In genomic region chr6:8027965-8028651, GRCh38 we compare ENCODE assay signal across 18 cellular contexts. TPM values are rescaled to one million over a fixed set of nuclear protein-coding genes. Genes with fewer than 3 reads are reported as not detected.
DNase-seq lines count a peak whose midpoint lies in the region; ATAC-seq and TF ChIP-seq lines count a peak whose summit lies in the region.
"Had no signal": no experiment of that assay in that cellular context is flagged by ENCODE, and none has a peak within 500 bp of the region (broad histone marks: within the 10 kb centered on the region; RNA-seq: fewer than 3 reads in every experiment).

No MANE protein-coding gene starts in this region.

- peak; percentile 2 for DNase-seq in HCEC 1CT
- no peak for DNase-seq in left ventricle myocardium inferior
- DNase-seq in gastrocnemius medialis, result no peak
- DNase-seq in COR-L47 (lab: John Stamatoyannopoulos, UW), result no peak
- DNase-seq: activated CD4-positive, alpha-beta T cell treated with anti-CD3 and anti-CD28 coated beads, Interleukin-2, amount 50 U/mL, for 4 hours; CD4-positive, alpha-beta T cell; glutamatergic neuron; naive thymus-derived CD4-positive, alpha-beta T cell; NCI-H187 treated with DMSO at 0.1 percent for 48 hours; right lobe of liver; stimulated activated naive CD8-positive, alpha-beta T cell treated with anti-CD3 and anti-CD28 coated beads, Interleukin-15, Interleukin-2, amounts not matched to agents 100 U/mL and 50 U/mL, for 24 hours; T-helper 9 cell had no signal

- intact Hi-C loops in left ventricle myocardium inferior (cut with micrococcal nuclease) (no loop called here), gastrocnemius medialis (cut with DNase I; ENCODE audit: low total_unique reads) (no loop called here)

- no peaks in the 10 kb centered on the region for H3K27me3 ChIP-seq in left ventricle myocardium inferior (ENCODE audit: low read depth)
- H3K27me3 ChIP-seq in gastrocnemius medialis, result no peaks in the 10 kb centered on the region
- H3K27me3 ChIP-seq: ascending aorta, right lobe of liver had no signal

- TF ChIP-seq CTCF in brain (conservative IDR thresholded peaks at IDR 0.05) (no peak), left ventricle myocardium inferior (IDR thresholded peaks at IDR 0.05; ENCODE audit: borderline replicate concordance) (no peak), gastrocnemius medialis (IDR thresholded peaks at IDR 0.05 in 4 of 5, conservative IDR thresholded peaks at IDR 0.05 in 1 of 5) (no peak)

- peaks cover 24% of the 10 kb centered on the region for H3K4me1 Mint-ChIP-seq in brain

- H3K9me3 ChIP-seq in left ventricle myocardium inferior (replicated peaks) (peaks cover 10% of the 10 kb centered on the region), gastrocnemius medialis (no peaks in the 10 kb centered on the region)
- H3K9me3 ChIP-seq: right lobe of liver had no signal

- no peak for TF ChIP-seq POLR2A in gastrocnemius medialis (IDR thresholded peaks at IDR 0.05)

- H3K36me3 ChIP-seq in left ventricle myocardium inferior (no peaks in the 10 kb centered on the region), gastrocnemius medialis (no peaks in the 10 kb centered on the region)
- H3K36me3 ChIP-seq: ascending aorta, right lobe of liver had no signal

- H3K4me3 ChIP-seq in left ventricle myocardium inferior (no peak overlapping the region), gastrocnemius medialis (no peak overlapping the region)
- H3K4me3 ChIP-seq: ascending aorta, right lobe of liver had no signal

- no peak overlapping the region for H3K4me3 Mint-ChIP-seq in brain
- H3K4me3 Mint-ChIP-seq: CD4-positive, alpha-beta T cell; naive thymus-derived CD4-positive, alpha-beta T cell had no signal

- H3K4me1 ChIP-seq in left ventricle myocardium inferior (peaks cover 30% of the 10 kb centered on the region), gastrocnemius medialis (peaks cover 12 to 18% of the 10 kb centered on the region in 2 donors)
- H3K4me1 ChIP-seq: ascending aorta, right lobe of liver had no signal

- peaks cover 24 to 28% (median 28%) of the 10 kb centered on the region in 5 experiments for H3K9me3 Mint-ChIP-seq in brain
- H3K9me3 Mint-ChIP-seq: CD4-positive, alpha-beta T cell had no signal

- H3K27ac ChIP-seq in left ventricle myocardium inferior (replicated peaks), result peak overlapping the region; percentile 68
- peak overlapping the region; percentile 19 to 60 (median 44) for H3K27ac ChIP-seq in gastrocnemius medialis
- H3K27ac ChIP-seq: ascending aorta, right lobe of liver had no signal

- ATAC-seq in gastrocnemius medialis, result peak in 1 of 2 donors; percentile 30
- ATAC-seq in HG02884 (IDR thresholded peaks at IDR 0.05; ENCODE audit: unreplicated experiment), result no peak
- ATAC-seq in HG02840 (IDR thresholded peaks at IDR 0.05; ENCODE audit: low FRiP score, unreplicated experiment), result no peak
- ATAC-seq in HG03342 (IDR thresholded peaks at IDR 0.05; ENCODE audit: unreplicated experiment), result no peak
- ATAC-seq: naive thymus-derived CD4-positive, alpha-beta T cell; stimulated activated naive CD8-positive, alpha-beta T cell treated with anti-CD3 and anti-CD28 coated beads, Interleukin-15, Interleukin-2, amounts not matched to agents 100 U/mL and 50 U/mL, for 24 hours had no signal

- H3K36me3 Mint-ChIP-seq in brain, result peaks cover 43% of the 10 kb centered on the region

- H3K27me3 Mint-ChIP-seq in brain, result no peaks in the 10 kb centered on the region
- H3K27me3 Mint-ChIP-seq: CD4-positive, alpha-beta T cell; naive thymus-derived CD4-positive, alpha-beta T cell had no signal

- in situ Hi-C loops in gastrocnemius medialis (cut with MboI; ENCODE audit: low sequenced_read_pairs in 4 of 4), result no loop called here

- peak overlapping the region in 3 of 5 experiments; percentile 31 to 49 (median 44) for H3K27ac Mint-ChIP-seq in brain
- H3K27ac Mint-ChIP-seq: activated T-helper 2 cell treated with anti-CD3 and anti-CD28 coated beads, Interferon-gamma antibody, Interleukin-2, Interleukin-4, amounts not matched to agents 10 μg/mL and 5 μg/mL and 100 μg/mL, durations not matched to agents 14 hours and 24 hours and 36 hours; CD4-positive, alpha-beta T cell had no signal

RNA-seq across cellular contexts. Expression of gene BLOC1S5, which starts 36.1 kb away (rescaled TPM):
- polyA plus RNA-seq in brain (ENCODE audit: insufficient read depth, low read depth, low replicate concordance), result 12.9 TPM
- total RNA-seq in left ventricle myocardium inferior, result 8.5 TPM
- 10 to 100 TPM in 1 of 4 donors, 1 to 10 TPM in 3; 5.4 to 13.6 (median 9.4) TPM for total RNA-seq in gastrocnemius medialis
